In the genomic region with DNA sequence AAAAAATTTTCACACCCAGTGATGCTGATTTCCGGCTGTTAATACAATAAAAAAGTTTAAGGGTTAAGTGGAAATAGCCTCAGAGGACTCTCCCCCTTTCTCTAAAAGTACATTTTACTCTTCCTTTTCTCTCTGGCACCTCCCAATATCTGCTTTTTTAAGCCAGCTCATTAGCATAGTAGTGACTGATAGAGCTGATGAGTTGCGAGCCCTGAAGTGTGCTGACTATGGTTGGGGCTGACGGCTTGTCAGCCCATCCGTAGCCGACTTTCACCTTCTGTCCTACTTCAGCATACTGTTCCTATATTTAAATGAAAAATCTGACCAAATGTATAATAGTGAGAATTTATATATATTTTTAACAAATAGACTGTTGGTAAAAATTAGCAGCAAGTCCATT, we compare ENCODE assay signal across 20 cellular contexts.
DNase-seq lines count a peak whose midpoint lies in the region; ATAC-seq and TF ChIP-seq lines count a peak whose summit lies in the region.
"Had no signal": no experiment of that assay in that cellular context is flagged by ENCODE, and none has a peak within 500 bp of the region (broad histone marks: within the 10 kb centered on the region; RNA-seq: fewer than 3 reads in every experiment).

No MANE protein-coding gene starts in this region.

- no peak overlapping the region for H3K4me3 Mint-ChIP-seq in CD4-positive, CD25-positive, alpha-beta regulatory T cell
- H3K4me3 Mint-ChIP-seq in T-cell, result no peak overlapping the region
- H3K4me3 Mint-ChIP-seq in memory B cell, result peak overlapping the region; percentile 12
- H3K4me3 Mint-ChIP-seq in endothelial cell (ENCODE audit: unreplicated experiment), result no peak overlapping the region
- H3K4me3 Mint-ChIP-seq: nephron had no signal

- H3K27ac ChIP-seq in CD4-positive, CD25-positive, alpha-beta regulatory T cell (ENCODE audit: insufficient read depth, low read length, poor library complexity, severe bottlenecking), result no peak overlapping the region
- H3K27ac ChIP-seq: adrenal gland, BLaER1, parathyroid adenoma, upper lobe of left lung had no signal

- H3K27me3 Mint-ChIP-seq in CD4-positive, CD25-positive, alpha-beta regulatory T cell, result no peaks in the 10 kb centered on the region
- no peaks in the 10 kb centered on the region for H3K27me3 Mint-ChIP-seq in T-cell
- no peaks in the 10 kb centered on the region for H3K27me3 Mint-ChIP-seq in memory B cell
- peaks cover 2% of the 10 kb centered on the region for H3K27me3 Mint-ChIP-seq in endothelial cell (ENCODE audit: unreplicated experiment)

- H3K36me3 ChIP-seq in CD4-positive, CD25-positive, alpha-beta regulatory T cell (ENCODE audit: control insufficient read depth, insufficient read depth, low read length), result peaks cover 62% of the 10 kb centered on the region
- H3K36me3 ChIP-seq: adrenal gland had no signal

- H3K4me1 ChIP-seq in CD4-positive, CD25-positive, alpha-beta regulatory T cell (ENCODE audit: control insufficient read depth, insufficient read depth, low read length, poor library complexity, severe bottlenecking), result peaks cover 8% of the 10 kb centered on the region

- H3K9me3 ChIP-seq in CD4-positive, CD25-positive, alpha-beta regulatory T cell (ENCODE audit: control insufficient read depth in 2 of 2, low read length in 2 of 2), result no peaks in the 10 kb centered on the region
- H3K9me3 ChIP-seq: adrenal gland, BLaER1, upper lobe of left lung had no signal

- no peaks in the 10 kb centered on the region for H3K27me3 ChIP-seq in CD4-positive, CD25-positive, alpha-beta regulatory T cell (ENCODE audit: control insufficient read depth, insufficient read depth, low read length)
- H3K27me3 ChIP-seq: adrenal gland, BLaER1, upper lobe of left lung had no signal

- POLR2A ChIA-PET in T-cell (lab: Charles Lee), result no interaction called here

- H3K36me3 Mint-ChIP-seq in CD4-positive, CD25-positive, alpha-beta regulatory T cell, result peaks cover 27% of the 10 kb centered on the region
- H3K36me3 Mint-ChIP-seq in T-cell, result peaks cover 25% of the 10 kb centered on the region
- peaks cover 22% of the 10 kb centered on the region for H3K36me3 Mint-ChIP-seq in memory B cell
- H3K36me3 Mint-ChIP-seq in endothelial cell (ENCODE audit: low read depth, unreplicated experiment), result peaks cover 10% of the 10 kb centered on the region

- CTCF ChIA-PET in T-cell (lab: Charles Lee), result no interaction called here

- no peak overlapping the region for H3K4me3 ChIP-seq in CD4-positive, CD25-positive, alpha-beta regulatory T cell (ENCODE audit: low read depth, low read length)
- H3K4me3 ChIP-seq: adrenal gland, BLaER1, upper lobe of left lung had no signal

- H3K9me3 Mint-ChIP-seq in CD4-positive, CD25-positive, alpha-beta regulatory T cell, result no peaks in the 10 kb centered on the region
- H3K9me3 Mint-ChIP-seq in T-cell (no peaks in the 10 kb centered on the region), memory B cell (no peaks in the 10 kb centered on the region), endothelial cell (ENCODE audit: unreplicated experiment) (no peaks in the 10 kb centered on the region)
- H3K9me3 Mint-ChIP-seq: nephron had no signal

- DNase-seq in CD4-positive, CD25-positive, alpha-beta regulatory T cell, result no peak
- DNase-seq in T-cell (no peak), memory B cell (ENCODE audit: low spot score in 2 of 2) (no peak), D341Med (ENCODE audit: low spot score) (no peak), endothelial cell (ENCODE audit: low spot score) (no peak)
- DNase-seq in activated effector memory CD4-positive, alpha-beta T cell treated with Interleukin-2 at 50 U/mL for 16 hours, result no peak
- DNase-seq: activated CD8-positive, alpha-beta memory T cell treated with anti-CD3 and anti-CD28 coated beads, Interleukin-2, amount 50 U/mL, for 4 hours; activated gamma-delta T cell; adrenal gland; cortex of kidney; NCI-H1436; NCI-H524; right cardiac atrium; upper lobe of left lung had no signal

- no peak for TF ChIP-seq CTCF in endothelial cell (IDR thresholded peaks at IDR 0.05; ENCODE audit: unreplicated experiment)

- peak overlapping the region; percentile 7 to 83 (median 80) for H3K27ac Mint-ChIP-seq in CD4-positive, CD25-positive, alpha-beta regulatory T cell
- H3K27ac Mint-ChIP-seq in T-cell (peak overlapping the region; percentile 53 to 75), memory B cell (peak overlapping the region; percentile 92), endothelial cell (ENCODE audit: unreplicated experiment) (no peak overlapping the region)
- H3K27ac Mint-ChIP-seq: nephron had no signal

- peaks cover 30 to 59% (median 48%) of the 10 kb centered on the region in 4 donors for H3K4me1 Mint-ChIP-seq in CD4-positive, CD25-positive, alpha-beta regulatory T cell
- H3K4me1 Mint-ChIP-seq in T-cell (peaks cover 58 to 68% (median 67%) of the 10 kb centered on the region in 3 donors), memory B cell (peaks cover 39% of the 10 kb centered on the region), endothelial cell (ENCODE audit: unreplicated experiment) (peaks cover 2% of the 10 kb centered on the region)

- ATAC-seq in CD4-positive, CD25-positive, alpha-beta regulatory T cell (ENCODE audit: low read depth in 2 of 2), result no peak
- peak; percentile 76 for ATAC-seq in GM18867 (IDR thresholded peaks at IDR 0.05; ENCODE audit: unreplicated experiment)
- no peak for ATAC-seq in T-cell (replicated peaks in 1 of 4)
- peak; percentile 78 for ATAC-seq in memory B cell (ENCODE audit: low read depth)
- ATAC-seq in HG03108 (IDR thresholded peaks at IDR 0.05; ENCODE audit: unreplicated experiment), result no peak
- ATAC-seq: HepG2 had no signal

Comparison
In these comparisons a context has a peak if more than half of its experiments do, and no peak if none do; other contexts are left out.
1. ATAC-seq: peak in GM18867 (single experiment) and memory B cell (single experiment); none in CD4-positive, CD25-positive, alpha-beta regulatory T cell (0 of 2), T-cell (0 of 4) and HG03108 (single experiment).